In the genomic region with DNA sequence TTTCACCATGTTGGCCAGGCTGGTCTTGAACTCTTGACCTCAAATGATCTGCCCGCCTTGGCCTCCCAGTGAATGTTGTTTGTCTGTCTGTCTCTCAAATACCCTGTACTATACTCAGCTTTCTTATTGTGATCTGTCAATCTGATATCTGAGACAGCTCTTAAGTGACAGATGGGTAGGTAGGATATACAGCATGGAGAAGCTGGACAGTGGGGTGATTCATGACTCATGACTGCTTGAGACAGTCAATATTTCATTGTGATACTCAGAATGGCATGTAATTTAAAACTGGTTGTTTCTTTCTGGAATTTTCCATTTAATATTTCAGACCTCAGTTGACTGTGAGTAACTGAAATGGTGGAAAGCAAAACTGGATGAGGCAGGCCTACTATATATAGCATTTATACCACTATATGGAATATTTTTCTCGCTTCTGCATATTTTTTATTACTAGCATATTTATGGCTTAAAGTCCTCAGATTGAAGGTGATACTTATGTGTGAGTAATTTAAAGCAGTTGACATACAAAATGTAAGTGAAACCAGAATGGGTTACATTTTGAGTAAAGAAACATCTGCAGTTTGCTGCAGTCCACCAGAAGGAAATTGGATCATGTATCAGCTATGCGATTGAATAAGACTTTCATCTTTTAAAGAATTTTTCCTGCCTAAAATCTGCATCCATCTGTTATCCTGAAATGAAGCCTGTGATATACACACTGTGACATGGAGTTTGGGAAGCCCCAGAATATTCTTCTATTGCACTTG, we compare ENCODE assay signal across 8 cellular contexts. TPM values are rescaled to one million over a fixed set of nuclear protein-coding genes. Genes with fewer than 3 reads are reported as not detected.
DNase-seq lines count a peak whose midpoint lies in the region; ATAC-seq, FAIRE-seq and TF ChIP-seq lines count a peak whose summit lies in the region.
"Had no signal": no experiment of that assay in that cellular context is flagged by ENCODE, and none has a peak within 500 bp of the region (broad histone marks: within the 10 kb centered on the region; RNA-seq: fewer than 3 reads in every experiment).

No MANE protein-coding gene starts in this region.

- peak; percentile 28 for FAIRE-seq in GM19239 (lab: Jason Lieb, UNC)

- DNase-seq in GM19239 (ENCODE audit: insufficient read length, low spot score) (peak; percentile 10), PC-9 (peak; percentile 7 to 69), DMS79 treated with DMSO at 0.1 percent for 48 hours (lab: John Stamatoyannopoulos, UW) (no peak), HK-2 (ENCODE audit: unreplicated experiment) (no peak), NCI-H510A (lab: John Stamatoyannopoulos, UW) (no peak)
- DNase-seq in stimulated activated naive B cell treated with anti-CD40 and anti-IgM and Interleukin-4, amounts not matched to agents 10 μg/mL and 1 μg/mL and 100 μg/mL, for 72 hours: no peak
- DNase-seq: kidney glomerular epithelial cell had no signal

- H3K4me3 Mint-ChIP-seq in stimulated activated naive B cell treated with anti-CD40 and anti-IgM and Interleukin-4, amounts not matched to agents 10 μg/mL and 1 μg/mL and 100 μg/mL, for 72 hours: no peak overlapping the region

- H3K27me3 Mint-ChIP-seq in stimulated activated naive B cell treated with anti-CD40 and anti-IgM and Interleukin-4, amounts not matched to agents 10 μg/mL and 1 μg/mL and 100 μg/mL, for 72 hours: no peaks in the 10 kb centered on the region

- H3K4me3 ChIP-seq in PC-9: no peak overlapping the region

- peaks cover 11% of the 10 kb centered on the region; the same call in 1 of the 2 replicates for H3F3A ChIP-seq in PC-9 (ENCODE audit: insufficient read depth, low read depth)

- H3K36me3 Mint-ChIP-seq in stimulated activated naive B cell treated with anti-CD40 and anti-IgM and Interleukin-4, amounts not matched to agents 10 μg/mL and 1 μg/mL and 100 μg/mL, for 72 hours: no peaks in the 10 kb centered on the region

- CTCF ChIA-PET in PC-9 (lab: Charles Lee): no interaction called here

- peak overlapping the region; percentile 37 for H3K27ac Mint-ChIP-seq in stimulated activated naive B cell treated with anti-CD40 and anti-IgM and Interleukin-4, amounts not matched to agents 10 μg/mL and 1 μg/mL and 100 μg/mL, for 72 hours

- no peaks in the 10 kb centered on the region; the same call in 1 of the 2 replicates for H3K9me2 ChIP-seq in PC-9 (ENCODE audit: insufficient read depth)

- H3K27me3 ChIP-seq in PC-9 (ENCODE audit: insufficient read depth, low read depth): no peaks in the 10 kb centered on the region

- no peaks in the 10 kb centered on the region for H3K9me3 Mint-ChIP-seq in stimulated activated naive B cell treated with anti-CD40 and anti-IgM and Interleukin-4, amounts not matched to agents 10 μg/mL and 1 μg/mL and 100 μg/mL, for 72 hours

- H3K4me1 ChIP-seq in PC-9 (replicated peaks; ENCODE audit: insufficient read depth): peaks cover 14% of the 10 kb centered on the region

- H4K20me1 ChIP-seq in PC-9 (ENCODE audit: insufficient read depth): no peaks in the 10 kb centered on the region

- H3K36me3 ChIP-seq in PC-9 (ENCODE audit: low read depth): no peaks in the 10 kb centered on the region

- no peak overlapping the region for H2AFZ ChIP-seq in PC-9

- BruUV-seq in PC-9 (replicated peaks; lab: Mats Ljungman, UMichigan): no TSS peak

- intact Hi-C loops in PC-9 (cut with micrococcal nuclease; ENCODE audit: unreplicated experiment): no loop called here

- peaks cover 16% of the 10 kb centered on the region; the same call in 1 of the 2 replicates for H3K79me2 ChIP-seq in PC-9 (ENCODE audit: low read depth)

- ATAC-seq in HG02852 (IDR thresholded peaks at IDR 0.05; ENCODE audit: unreplicated experiment): peak; percentile 81
- ATAC-seq in stimulated activated naive B cell treated with anti-CD40 and anti-IgM and Interleukin-4, amounts not matched to agents 10 μg/mL and 1 μg/mL and 100 μg/mL, for 72 hours (replicated peaks): peak; percentile 63 to 76

- POLR2A ChIA-PET in PC-9 (lab: Charles Lee; ENCODE audit: unreplicated experiment): no interaction called here

- no peak overlapping the region for H3K4me2 ChIP-seq in PC-9

- peaks cover 11 to 34% of the 10 kb centered on the region in 2 donors for H3K4me1 Mint-ChIP-seq in stimulated activated naive B cell treated with anti-CD40 and anti-IgM and Interleukin-4, amounts not matched to agents 10 μg/mL and 1 μg/mL and 100 μg/mL, for 72 hours

- peak overlapping the region; percentile 46 for H3K27ac ChIP-seq in PC-9

- TF ChIP-seq CTCF in PC-9 (conservative IDR thresholded peaks at IDR 0.05): no peak

- H3K9me3 ChIP-seq in PC-9 (ENCODE audit: insufficient read depth, low read depth): no peaks in the 10 kb centered on the region

RNA-seq across cellular contexts. Expression of a gene that starts 22.3 kb away (rescaled TPM):
- total RNA-seq in PC-9 (2021): 12.8 and 16.1 TPM in 2 replicates

Comparison
In these comparisons a context has a peak if more than half of its experiments do, and no peak if none do; other contexts are left out.
1. DNase-seq: peak in GM19239 (single experiment) and PC-9 (2 of 2); none in stimulated activated naive B cell treated with anti-CD40 and anti-IgM and Interleukin-4, amounts not matched to agents 10 μg/mL and 1 μg/mL and 100 μg/mL, for 72 hours (single experiment), DMS79 treated with DMSO at 0.1 percent for 48 hours (single experiment), HK-2 (single experiment) and NCI-H510A (single experiment).